ENCODE assay signal across 12 cellular contexts in genomic region chr6:44012078-44012493, GRCh38.
DNase-seq lines count a peak whose midpoint lies in the region; ATAC-seq and TF ChIP-seq lines count a peak whose summit lies in the region.
"Had no signal": no experiment of that assay in that cellular context is flagged by ENCODE, and none has a peak within 500 bp of the region (broad histone marks: within the 10 kb centered on the region; RNA-seq: fewer than 3 reads in every experiment).

No MANE protein-coding gene starts in this region.

- H3K36me3 ChIP-seq in endodermal cell (ENCODE audit: control insufficient read depth, insufficient read depth, low read length) = no peaks in the 10 kb centered on the region
- no peaks in the 10 kb centered on the region for H3K36me3 ChIP-seq in vagina
- H3K36me3 ChIP-seq: cardiac muscle cell, uterus had no signal

- no peaks in the 10 kb centered on the region for H3K4me1 ChIP-seq in endodermal cell (ENCODE audit: control insufficient read depth, insufficient read depth, low read length)
- H3K4me1 ChIP-seq in vagina = no peaks in the 10 kb centered on the region
- H3K4me1 ChIP-seq: uterus had no signal

- DNase-seq in GF-D8 (lab: John Stamatoyannopoulos, UW) = peak; percentile 83
- DNase-seq in NOMO-1 treated with DMSO at 0.1 percent for 48 hours (lab: John Stamatoyannopoulos, UW; ENCODE audit: unreplicated experiment) = peak; percentile 96
- peak; percentile 26 for DNase-seq in endodermal cell
- DNase-seq in progenitor cell of endocrine pancreas (ENCODE audit: low spot score, unreplicated experiment) = no peak
- DNase-seq in activated T-cell treated with anti-CD3 and anti-CD28 coated beads, Interleukin-2, amount 50 U/mL, for 4 hours = no peak
- no peak for DNase-seq in NCI-H2196 treated with DMSO at 0.1 percent for 48 hours (lab: John Stamatoyannopoulos, UW; ENCODE audit: unreplicated experiment)
- no peak for DNase-seq in vagina (ENCODE audit: extremely low spot score in 2 of 2)
- no peak for DNase-seq in NCI-H1092 (lab: John Stamatoyannopoulos, UW)
- DNase-seq: left cardiac atrium, NCI-H1436 had no signal

- H3K27ac Mint-ChIP-seq in endodermal cell (no peak overlapping the region), progenitor cell of endocrine pancreas (peak overlapping the region; percentile 15)

- TF ChIP-seq CTCF in endodermal cell (conservative IDR thresholded peaks at IDR 0.05) (no peak), progenitor cell of endocrine pancreas (IDR thresholded peaks at IDR 0.05; ENCODE audit: unreplicated experiment) (no peak), vagina (IDR thresholded peaks at IDR 0.05) (no peak)

- no peak for TF ChIP-seq POLR2A in vagina (IDR thresholded peaks at IDR 0.05)

- H3K4me3 Mint-ChIP-seq in endodermal cell (no peak overlapping the region), progenitor cell of endocrine pancreas (ENCODE audit: low read depth) (no peak overlapping the region)
- no peak overlapping the region for H3K4me3 Mint-ChIP-seq in activated T-cell treated with anti-CD3 and anti-CD28 coated beads, Interleukin-2, amount 50 U/mL, for 4 hours

- peaks cover 26% of the 10 kb centered on the region for H3K4me1 Mint-ChIP-seq in endodermal cell
- no peaks in the 10 kb centered on the region for H3K4me1 Mint-ChIP-seq in progenitor cell of endocrine pancreas (ENCODE audit: low read depth)
- no peaks in the 10 kb centered on the region for H3K4me1 Mint-ChIP-seq in activated T-cell treated with anti-CD3 and anti-CD28 coated beads, Interleukin-2, amount 50 U/mL, for 4 hours (ENCODE audit: low read depth)

- WGBS in endodermal cell (ENCODE audit: insufficient coverage in 1 of 2, insufficient read length in 1 of 2), 2 experiments = 88 to 100% methylated on average over 2 to 3 of the region's 3 CpGs

- no peak for ATAC-seq in activated T-cell treated with anti-CD3 and anti-CD28 coated beads, Interleukin-2, amount 50 U/mL, for 4 hours
- ATAC-seq: left cardiac atrium had no signal

- H3K9me3 Mint-ChIP-seq in endodermal cell = no peaks in the 10 kb centered on the region
- no peaks in the 10 kb centered on the region for H3K9me3 Mint-ChIP-seq in progenitor cell of endocrine pancreas (ENCODE audit: low read depth)
- H3K9me3 Mint-ChIP-seq in activated T-cell treated with anti-CD3 and anti-CD28 coated beads, Interleukin-2, amount 50 U/mL, for 4 hours = no peaks in the 10 kb centered on the region

- intact Hi-C loops in vagina (cut with DNase I) = no loop called here

- H3K9me3 ChIP-seq in endodermal cell (ENCODE audit: control insufficient read depth, low read length) (no peaks in the 10 kb centered on the region), vagina (no peaks in the 10 kb centered on the region)
- H3K9me3 ChIP-seq: uterus had no signal

- H3K27me3 ChIP-seq in endodermal cell (ENCODE audit: control insufficient read depth, insufficient read depth, low read length, poor library complexity, severe bottlenecking) = no peaks in the 10 kb centered on the region
- no peaks in the 10 kb centered on the region for H3K27me3 ChIP-seq in vagina
- H3K27me3 ChIP-seq: cardiac muscle cell, uterus had no signal

- H3K27me3 Mint-ChIP-seq in endodermal cell (ENCODE audit: insufficient read depth) (peaks cover 7% of the 10 kb centered on the region), progenitor cell of endocrine pancreas (peaks cover 19% of the 10 kb centered on the region)
- H3K27me3 Mint-ChIP-seq in activated T-cell treated with anti-CD3 and anti-CD28 coated beads, Interleukin-2, amount 50 U/mL, for 4 hours (ENCODE audit: low read depth) = peaks cover 13% of the 10 kb centered on the region

- H3K4me3 ChIP-seq in endodermal cell (ENCODE audit: low read length) (no peak overlapping the region), vagina (no peak overlapping the region)
- H3K4me3 ChIP-seq: cardiac muscle cell, uterus had no signal

- H3K9ac ChIP-seq in endodermal cell (ENCODE audit: extremely low read depth, low read length, poor library complexity, severe bottlenecking) = no peak overlapping the region

- H3K36me3 Mint-ChIP-seq in endodermal cell (ENCODE audit: low read depth) = no peaks in the 10 kb centered on the region
- no peaks in the 10 kb centered on the region for H3K36me3 Mint-ChIP-seq in progenitor cell of endocrine pancreas (ENCODE audit: insufficient read depth)
- no peaks in the 10 kb centered on the region for H3K36me3 Mint-ChIP-seq in activated T-cell treated with anti-CD3 and anti-CD28 coated beads, Interleukin-2, amount 50 U/mL, for 4 hours (ENCODE audit: insufficient read depth)

- H3K27ac ChIP-seq in endodermal cell (ENCODE audit: low read depth, low read length) (no peak overlapping the region), vagina (no peak overlapping the region)
- H3K27ac ChIP-seq: cardiac muscle cell had no signal

Comparison
In these comparisons a context has a peak if more than half of its experiments do, and no peak if none do; other contexts are left out.
1. DNase-seq: peak in GF-D8 (single experiment), NOMO-1 treated with DMSO at 0.1 percent for 48 hours (single experiment) and endodermal cell (single experiment); none in progenitor cell of endocrine pancreas (single experiment), activated T-cell treated with anti-CD3 and anti-CD28 coated beads, Interleukin-2, amount 50 U/mL, for 4 hours (single experiment), NCI-H2196 treated with DMSO at 0.1 percent for 48 hours (single experiment), vagina (0 of 2) and NCI-H1092 (single experiment).